11 cellular contexts compared by ENCODE assay signal in the genomic region with DNA sequence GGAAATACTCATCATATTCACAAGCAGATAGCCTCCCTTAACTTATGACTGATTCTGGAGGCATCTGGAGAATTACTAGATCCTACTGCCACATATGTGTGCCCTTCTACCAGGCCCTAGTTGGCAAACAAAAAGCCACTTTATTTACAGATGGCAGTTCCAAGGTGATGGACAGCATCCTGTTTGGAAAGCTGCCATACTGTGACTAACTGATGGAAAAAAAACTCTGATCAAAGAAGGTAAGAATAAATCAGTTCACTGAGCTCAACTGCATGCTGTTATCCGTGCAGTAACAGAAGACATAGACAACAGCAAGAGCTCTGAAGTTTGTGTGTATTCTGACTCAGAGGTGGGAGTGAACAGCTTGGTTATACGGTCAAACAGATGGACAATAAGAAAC.
DNase-seq lines count a peak whose midpoint lies in the region; ATAC-seq, FAIRE-seq and TF ChIP-seq lines count a peak whose summit lies in the region.
"Had no signal": no experiment of that assay in that cellular context is flagged by ENCODE, and none has a peak within 500 bp of the region (broad histone marks: within the 10 kb centered on the region; RNA-seq: fewer than 3 reads in every experiment).

No MANE protein-coding gene starts in this region.

- H3K36me3 ChIP-seq in breast epithelium (no peaks in the 10 kb centered on the region), stomach (peaks cover 0 to 51% (median 15%) of the 10 kb centered on the region in 4 donors), HAP-1 (replicated peaks) (no peaks in the 10 kb centered on the region)

- DNase-seq in MCF 10A (ENCODE audit: unreplicated experiment): peak; percentile 67
- no peak for DNase-seq in breast epithelium (ENCODE audit: low spot score in 2 of 2)
- peak; percentile 68 for DNase-seq in RCC 7860 (ENCODE audit: low spot score)
- peak; percentile 20 for DNase-seq in fibroblast of gingiva (ENCODE audit: low read depth)
- peak; percentile 30 for DNase-seq in stomach
- DNase-seq in NCI-H526 (lab: John Stamatoyannopoulos, UW): no peak
- no peak for DNase-seq in HAP-1 (ENCODE audit: low spot score in 2 of 2)
- DNase-seq: activated T-cell treated with anti-CD3 and anti-CD28 coated beads, Interleukin-2, amount 50 U/mL, for 48 hours had no signal

- H3K4me3 Mint-ChIP-seq in MCF 10A (ENCODE audit: unreplicated experiment): no peak overlapping the region

- POLR2A ChIA-PET in MCF 10A (lab: Yijun Ruan, JAX): no interaction called here

- CTCF ChIA-PET in MCF 10A (lab: Yijun Ruan, JAX): no interaction called here

- no peaks in the 10 kb centered on the region for H3K36me3 Mint-ChIP-seq in MCF 10A (ENCODE audit: insufficient read depth, unreplicated experiment)

- intact Hi-C loops in MCF 10A (cut with micrococcal nuclease) (no loop called here), breast epithelium (cut with DNase I; ENCODE audit: low total_unique reads) (no loop called here), stomach (cut with DNase I; ENCODE audit: low total_unique reads) (no loop called here)

- BruUV-seq in MCF 10A (replicated peaks; lab: Mats Ljungman, UMichigan): no TSS peak

- 34 to 55% (median 43%) methylated on average over 2 of the region's 2 CpGs for WGBS in stomach, 5 donors

- in situ Hi-C loops in HAP-1 (cut with MboI; ENCODE audit: low sequenced_read_pairs): no loop called here

- no peak for FAIRE-seq in RCC 7860 (lab: Jason Lieb, UNC)

- peak overlapping the region; percentile 4 for H3K27ac Mint-ChIP-seq in MCF 10A (ENCODE audit: low read depth, unreplicated experiment)

- H3K27ac ChIP-seq in breast epithelium (peak overlapping the region in 1 of 2 donors; percentile 20), stomach (no peak overlapping the region)
- H3K27ac ChIP-seq: BLaER1, tibial nerve had no signal

- peaks cover 8% of the 10 kb centered on the region for H3K4me1 Mint-ChIP-seq in MCF 10A (ENCODE audit: insufficient read depth, unreplicated experiment)

- TF ChIP-seq POLR2A in breast epithelium (IDR thresholded peaks at IDR 0.05) (no peak), stomach (IDR thresholded peaks at IDR 0.05) (no peak)

- H3K4me1 ChIP-seq in breast epithelium (no peaks in the 10 kb centered on the region), stomach (no peaks in the 10 kb centered on the region), HAP-1 (no peaks in the 10 kb centered on the region)
- H3K4me1 ChIP-seq: BLaER1 had no signal

- TF ChIP-seq CTCF in MCF 10A (IDR thresholded peaks at IDR 0.05; ENCODE audit: unreplicated experiment): no peak
- no peak for TF ChIP-seq CTCF in breast epithelium (IDR thresholded peaks at IDR 0.05)
- TF ChIP-seq CTCF in stomach (IDR thresholded peaks at IDR 0.05): no peak

- no peaks in the 10 kb centered on the region for H3K27me3 ChIP-seq in breast epithelium
- no peaks in the 10 kb centered on the region for H3K27me3 ChIP-seq in stomach
- no peaks in the 10 kb centered on the region for H3K27me3 ChIP-seq in HAP-1 (ENCODE audit: low read depth)
- H3K27me3 ChIP-seq: BLaER1, tibial nerve had no signal

- H3K9me3 ChIP-seq in breast epithelium: peaks cover 0 to 24% of the 10 kb centered on the region in 2 donors
- peaks cover 3 to 27% (median 10%) of the 10 kb centered on the region in 4 donors for H3K9me3 ChIP-seq in stomach
- H3K9me3 ChIP-seq in HAP-1: peaks cover 2% of the 10 kb centered on the region; the same call in 1 of the 2 replicates

- no peak for ATAC-seq in GM18868 (IDR thresholded peaks at IDR 0.05; ENCODE audit: unreplicated experiment)

- H3K9me3 Mint-ChIP-seq in MCF 10A (ENCODE audit: unreplicated experiment): no peaks in the 10 kb centered on the region

- TF ChIP-seq EP300 in stomach (IDR thresholded peaks at IDR 0.05): no peak

- H3K27me3 Mint-ChIP-seq in MCF 10A (ENCODE audit: insufficient read depth, unreplicated experiment): no peaks in the 10 kb centered on the region

- H3K4me3 ChIP-seq in breast epithelium (no peak overlapping the region), stomach (no peak overlapping the region), HAP-1 (no peak overlapping the region)
- H3K4me3 ChIP-seq: BLaER1, tibial nerve had no signal

Comparison
In these comparisons a context has a peak if more than half of its experiments do, and no peak if none do; other contexts are left out.
1. DNase-seq: peak in MCF 10A (single experiment), RCC 7860 (single experiment), fibroblast of gingiva (single experiment) and stomach (single experiment); none in breast epithelium (0 of 2), NCI-H526 (0 of 2) and HAP-1 (0 of 2).